8 cellular contexts compared by ENCODE assay signal in the genomic region with DNA sequence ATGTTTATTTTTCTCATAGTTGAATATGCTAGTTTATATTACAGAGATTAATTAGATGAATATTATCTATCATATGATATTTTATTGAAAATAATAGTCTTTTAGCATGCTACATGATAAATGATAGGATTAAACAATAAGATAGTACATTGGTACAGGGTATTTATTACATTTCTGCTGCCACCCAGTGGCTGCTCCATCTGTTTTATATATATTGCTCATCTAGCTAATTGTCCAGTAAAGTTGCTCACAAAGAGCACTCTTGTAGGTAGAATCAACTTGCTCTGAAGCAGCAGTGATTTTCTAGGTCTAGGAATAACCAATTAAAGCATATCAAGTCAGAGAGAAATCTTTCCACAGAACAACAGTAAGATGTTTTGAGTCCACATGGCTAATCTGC.
A peak's percentile ranks its signal among the peaks of the same experiment; 100 is the strongest.
DNase-seq lines count a peak whose midpoint lies in the region; ATAC-seq, FAIRE-seq and TF ChIP-seq lines count a peak whose summit lies in the region.
"Had no signal": no experiment of that assay in that cellular context is flagged by ENCODE, and none has a peak within 500 bp of the region (broad histone marks: within the 10 kb centered on the region; RNA-seq: fewer than 3 reads in every experiment).

No MANE protein-coding gene starts in this region.

- H3K9me3 ChIP-seq in endothelial cell of umbilical vein (replicated peaks; ENCODE audit: control insufficient read depth, insufficient read depth, low read length), result no peaks in the 10 kb centered on the region
- H3K9me3 ChIP-seq in smooth muscle cell (replicated peaks; ENCODE audit: low read depth), result no peaks in the 10 kb centered on the region

- no peaks in the 10 kb centered on the region for H3K4me1 ChIP-seq in endothelial cell of umbilical vein (ENCODE audit: control insufficient read depth, extremely low read depth, insufficient read depth, low read length)
- no peaks in the 10 kb centered on the region for H3K4me1 ChIP-seq in smooth muscle cell (ENCODE audit: low read depth)

- H3K9ac ChIP-seq in endothelial cell of umbilical vein (replicated peaks; ENCODE audit: extremely low read depth, insufficient read depth, low read length), result no peak overlapping the region
- H3K9ac ChIP-seq in smooth muscle cell (ENCODE audit: low read depth), result no peak overlapping the region

- H2AFZ ChIP-seq in endothelial cell of umbilical vein (ENCODE audit: low read depth, low read length) (no peak overlapping the region), smooth muscle cell (ENCODE audit: low read depth) (no peak overlapping the region)

- H3K79me2 ChIP-seq in endothelial cell of umbilical vein (ENCODE audit: control insufficient read depth, insufficient read depth, low read length) (no peaks in the 10 kb centered on the region), smooth muscle cell (ENCODE audit: low read depth) (no peaks in the 10 kb centered on the region)

- peaks cover 0 to 3% of the 10 kb centered on the region in 2 experiments for H3K27me3 ChIP-seq in endothelial cell of umbilical vein (ENCODE audit: control insufficient read depth in 2 of 2, insufficient read depth in 2 of 2, low read length in 2 of 2)
- peaks cover 4% of the 10 kb centered on the region for H3K27me3 ChIP-seq in smooth muscle cell (ENCODE audit: low read depth)

- DNase-seq in NCI-H2227 treated with DMSO at 0.1 percent for 48 hours (lab: John Stamatoyannopoulos, UW) (peak; percentile 10), endothelial cell of umbilical vein (ENCODE audit: low read depth, low spot score) (peak; percentile 26), smooth muscle cell (lab: John Stamatoyannopoulos, UW; ENCODE audit: unreplicated experiment) (no peak), posterior vena cava (ENCODE audit: low spot score) (no peak)

- CTCF ChIA-PET in endothelial cell of umbilical vein (lab: Charles Lee), result interaction anchor here (0.7 to 2.2 kb wide), 9 partner anchors 10 to 1603 kb away, joined by 3 to 58 read pairs (median 4); no protein-coding TSS in a partner anchor

- no peaks in the 10 kb centered on the region for H3K9me1 ChIP-seq in endothelial cell of umbilical vein (replicated peaks; ENCODE audit: control insufficient read depth, extremely low read depth, insufficient read depth, low read length)

- H4K20me1 ChIP-seq in endothelial cell of umbilical vein (replicated peaks; ENCODE audit: control insufficient read depth, extremely low read depth, insufficient read depth, low read length) (no peaks in the 10 kb centered on the region), smooth muscle cell (ENCODE audit: low read depth) (no peaks in the 10 kb centered on the region)

- no peak for TF ChIP-seq POLR2A in endothelial cell of umbilical vein (IDR thresholded peaks at IDR 0.05; ENCODE audit: low read depth, low read length)

- dilution Hi-C loops in endothelial cell of umbilical vein (cut with MboI; ENCODE audit: extremely low pct_ligation_motif_present, low sequenced_read_pairs), result no loop called here

- ATAC-seq in GM19395 (IDR thresholded peaks at IDR 0.05; ENCODE audit: unreplicated experiment) (peak; percentile 68), HG03469 (IDR thresholded peaks at IDR 0.05; ENCODE audit: unreplicated experiment) (no peak), HG02798 (IDR thresholded peaks at IDR 0.05; ENCODE audit: poor library complexity, unreplicated experiment) (no peak)
- ATAC-seq: K562 had no signal

- TF ChIP-seq CTCF in endothelial cell of umbilical vein (IDR thresholded peaks at IDR 0.05; ENCODE audit: extremely low read depth in 1 of 2, insufficient read depth in 1 of 2, low read depth in 1 of 2, low read length in 2 of 2), result peak in 1 of 2 donors; percentile 9
- TF ChIP-seq CTCF in smooth muscle cell (IDR thresholded peaks at IDR 0.05; ENCODE audit: borderline replicate concordance, insufficient read depth, poor library complexity, severe bottlenecking), result peak; percentile 47

- H3F3A ChIP-seq in smooth muscle cell (ENCODE audit: low read depth), result no peaks in the 10 kb centered on the region

- BruUV-seq in endothelial cell of umbilical vein (replicated peaks; lab: Mats Ljungman, UMichigan), result no TSS peak

- intact Hi-C loops in endothelial cell of umbilical vein (cut with micrococcal nuclease), result loop anchor here (1.0 kb wide), 2 partner anchors 321 to 529 kb away; partner anchors contain the start of gene CCDC178
- intact Hi-C loops in posterior vena cava (cut with DNase I), result no loop called here

- no peak overlapping the region for H3K4me2 ChIP-seq in endothelial cell of umbilical vein (ENCODE audit: insufficient read depth, low read length)
- H3K4me2 ChIP-seq in smooth muscle cell, result no peak overlapping the region

- H3K27ac ChIP-seq in endothelial cell of umbilical vein (ENCODE audit: insufficient read depth, low read depth, low read length) (no peak overlapping the region), smooth muscle cell (ENCODE audit: low read depth) (no peak overlapping the region)

- no peak overlapping the region for H3K4me3 ChIP-seq in endothelial cell of umbilical vein (replicated peaks in 1 of 3; ENCODE audit: insufficient read depth in 1 of 3, low read depth in 1 of 3, low read length in 3 of 3)
- H3K4me3 ChIP-seq in smooth muscle cell, result no peak overlapping the region
- H3K4me3 ChIP-seq: K562 had no signal

- POLR2A ChIA-PET in endothelial cell of umbilical vein (lab: Charles Lee), result no interaction called here

- FAIRE-seq in endothelial cell of umbilical vein (lab: Jason Lieb, UNC), result no peak
- FAIRE-seq: K562 had no signal

- H3K36me3 ChIP-seq in endothelial cell of umbilical vein (ENCODE audit: control insufficient read depth in 2 of 2, extremely low read depth in 1 of 2, insufficient read depth in 2 of 2, low read length in 2 of 2) (no peaks in the 10 kb centered on the region), smooth muscle cell (ENCODE audit: low read depth) (no peaks in the 10 kb centered on the region)

TF ChIP-seq in endothelial cell of umbilical vein, 7 proteins besides CTCF, POLR2A, EP300 and RAD21:
- TF ChIP-seq GATA2 (IDR thresholded peaks at IDR 0.05; ENCODE audit: insufficient read depth, insufficient read length, low read depth, low read length) (no peak), JUN (IDR thresholded peaks at IDR 0.05; ENCODE audit: borderline replicate concordance, insufficient read depth, insufficient read length, low read depth) (no peak), MYC (IDR thresholded peaks at IDR 0.05; ENCODE audit: low read depth, low read length) (no peak), POLR2AphosphoS5 (IDR thresholded peaks at IDR 0.05; ENCODE audit: insufficient read depth, low read depth, low read length) (no peak), EZH2 (IDR thresholded peaks at IDR 0.05; ENCODE audit: borderline replicate concordance, low read depth, low read length, severe bottlenecking) (no peak)
- TF ChIP-seq, protein P1, sequence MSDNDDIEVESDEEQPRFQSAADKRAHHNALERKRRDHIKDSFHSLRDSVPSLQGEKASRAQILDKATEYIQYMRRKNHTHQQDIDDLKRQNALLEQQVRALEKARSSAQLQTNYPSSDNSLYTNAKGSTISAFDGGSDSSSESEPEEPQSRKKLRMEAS (IDR thresholded peaks at IDR 0.05; ENCODE audit: insufficient read depth, insufficient read length), result no peak

Comparison
In these comparisons a context has a peak if more than half of its experiments do, and no peak if none do; other contexts are left out.
1. DNase-seq: peak in NCI-H2227 treated with DMSO at 0.1 percent for 48 hours (single experiment) and endothelial cell of umbilical vein (single experiment); none in smooth muscle cell (single experiment) and posterior vena cava (single experiment).